ENCODE assay signal across 20 cellular contexts in the genomic region with DNA sequence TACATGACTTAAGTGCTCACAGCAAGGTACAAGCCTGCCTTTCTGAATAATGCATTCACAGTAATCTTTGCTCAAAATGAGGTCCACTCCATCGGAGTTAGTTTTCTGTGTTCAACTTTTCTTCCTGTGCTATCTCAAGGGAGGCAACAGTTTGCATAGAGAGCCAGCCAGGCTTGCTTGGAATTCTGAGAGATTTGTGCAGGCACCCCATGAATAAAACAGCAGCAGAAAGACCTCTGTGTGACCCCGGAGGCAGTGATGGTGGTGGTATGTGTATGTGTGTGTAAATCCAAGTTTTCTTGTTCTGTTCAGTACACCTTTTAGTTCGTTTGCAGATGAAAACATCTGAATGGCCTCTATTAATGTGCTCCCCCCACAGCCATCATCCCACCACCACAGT.
"Had no signal": no experiment of that assay in that cellular context is flagged by ENCODE, and none has a peak within 500 bp of the region (broad histone marks: within the 10 kb centered on the region; RNA-seq: fewer than 3 reads in every experiment).

No MANE protein-coding gene starts in this region.

- H3K4me3 Mint-ChIP-seq: activated CD4-positive, alpha-beta memory T cell treated with anti-CD3 and anti-CD28 coated beads for 36 hours; activated naive CD4-positive, alpha-beta T cell treated with anti-CD3 and anti-CD28 coated beads for 36 hours; activated naive CD8-positive, alpha-beta T cell treated with anti-CD3 and anti-CD28 coated beads, Interleukin-2, amount 10 ng/mL, durations not matched to agents 7 days and 5 days; activated T-cell treated with anti-CD3 and anti-CD28 coated beads, Interleukin-2, amount 50 U/mL, for 72 hours; naive thymus-derived CD8-positive, alpha-beta T cell; T-helper 17 cell had no signal

- H3K36me3 Mint-ChIP-seq: activated CD4-positive, alpha-beta memory T cell treated with anti-CD3 and anti-CD28 coated beads for 36 hours; activated naive CD8-positive, alpha-beta T cell treated with anti-CD3 and anti-CD28 coated beads, Interleukin-2, amount 10 ng/mL, durations not matched to agents 7 days and 5 days; naive thymus-derived CD8-positive, alpha-beta T cell had no signal

- H3K4me1 Mint-ChIP-seq: activated naive CD8-positive, alpha-beta T cell treated with anti-CD3 and anti-CD28 coated beads, Interleukin-2, amount 10 ng/mL, durations not matched to agents 7 days and 5 days; naive thymus-derived CD8-positive, alpha-beta T cell; T-helper 17 cell had no signal

- DNase-seq: activated CD4-positive, alpha-beta memory T cell treated with anti-CD3 and anti-CD28 coated beads for 36 hours; activated CD4-positive, alpha-beta T cell treated with anti-CD3 and anti-CD28 coated beads for 48 hours; activated effector memory CD4-positive, alpha-beta T cell treated with Interleukin-2 at 50 U/mL for 16 hours; activated naive CD4-positive, alpha-beta T cell treated with anti-CD3 and anti-CD28 coated beads for 36 hours; activated naive CD8-positive, alpha-beta T cell treated with anti-CD3 and anti-CD28 coated beads, Interleukin-2, amount 10 ng/mL, durations not matched to agents 7 days and 5 days; activated T-cell treated with anti-CD3 and anti-CD28 coated beads, Interleukin-2, amount 50 U/mL, for 72 hours; brain microvascular endothelial cell; central memory CD4-positive, alpha-beta T cell; colonic mucosa; foreskin fibroblast; left lung; naive thymus-derived CD8-positive, alpha-beta T cell; nucleus accumbens; stimulated activated CD4-positive, alpha-beta T cell treated with anti-CD3 and anti-CD28 coated beads, Interleukin-4, amount 100 ng/mL, for 4 hours; stimulated activated naive CD8-positive, alpha-beta T cell treated with anti-CD3 and anti-CD28 coated beads, Interleukin-15, Interleukin-2, amounts not matched to agents 100 U/mL and 50 U/mL, for 24 hours; SW 1271; T-helper 17 cell; thyroid gland had no signal

- H3K4me3 ChIP-seq: colonic mucosa, left lung, lung, SK-N-MC, thyroid gland had no signal

- H3K27ac Mint-ChIP-seq: activated CD4-positive, alpha-beta memory T cell treated with anti-CD3 and anti-CD28 coated beads for 36 hours; activated naive CD4-positive, alpha-beta T cell treated with anti-CD3 and anti-CD28 coated beads for 36 hours; activated naive CD8-positive, alpha-beta T cell treated with anti-CD3 and anti-CD28 coated beads, Interleukin-2, amount 10 ng/mL, durations not matched to agents 7 days and 5 days; activated T-cell treated with anti-CD3 and anti-CD28 coated beads, Interleukin-2, amount 50 U/mL, for 72 hours; naive thymus-derived CD8-positive, alpha-beta T cell; T-helper 17 cell had no signal

- H3K9me3 Mint-ChIP-seq: activated CD4-positive, alpha-beta memory T cell treated with anti-CD3 and anti-CD28 coated beads for 36 hours; activated naive CD4-positive, alpha-beta T cell treated with anti-CD3 and anti-CD28 coated beads for 36 hours; activated naive CD8-positive, alpha-beta T cell treated with anti-CD3 and anti-CD28 coated beads, Interleukin-2, amount 10 ng/mL, durations not matched to agents 7 days and 5 days; activated T-cell treated with anti-CD3 and anti-CD28 coated beads, Interleukin-2, amount 50 U/mL, for 72 hours; naive thymus-derived CD8-positive, alpha-beta T cell had no signal

- H3K27me3 Mint-ChIP-seq: activated CD4-positive, alpha-beta memory T cell treated with anti-CD3 and anti-CD28 coated beads for 36 hours; activated naive CD8-positive, alpha-beta T cell treated with anti-CD3 and anti-CD28 coated beads, Interleukin-2, amount 10 ng/mL, durations not matched to agents 7 days and 5 days had no signal
